ENCODE assay signal across 14 cellular contexts in genomic region chr12:94267907-94268575, GRCh38.
A peak's percentile ranks its signal among the peaks of the same experiment; 100 is the strongest.
DNase-seq lines count a peak whose midpoint lies in the region; ATAC-seq and TF ChIP-seq lines count a peak whose summit lies in the region.
"Had no signal": no experiment of that assay in that cellular context is flagged by ENCODE, and none has a peak within 500 bp of the region (broad histone marks: within the 10 kb centered on the region; RNA-seq: fewer than 3 reads in every experiment).

No MANE protein-coding gene starts in this region.

- no peaks in the 10 kb centered on the region for H4K20me1 ChIP-seq in fibroblast of lung (ENCODE audit: control insufficient read depth, extremely low read depth, insufficient read depth, low read length)

- DNase-seq in CD14-positive monocyte (ENCODE audit: low spot score) (no peak), fibroblast of lung (ENCODE audit: low read depth in 2 of 2) (peak in 1 of 2 donors; percentile 15), nucleus accumbens (lab: John Stamatoyannopoulos, UW) (no peak), ACHN (no peak), epidermal melanocyte (ENCODE audit: insufficient read length, low spot score) (no peak), colonic mucosa (no peak)
- DNase-seq: activated CD8-positive, alpha-beta memory T cell treated with anti-CD3 and anti-CD28 coated beads, Interleukin-2, amount 50 U/mL, for 48 hours; aorta; effector memory CD4-positive, alpha-beta T cell; hippocampal formation; stimulated activated CD8-positive, alpha-beta memory T cell treated with anti-CD3 and anti-CD28 coated beads, Interleukin-4, amount 100 ng/mL, for 48 hours had no signal

- no peaks in the 10 kb centered on the region for H3K27me3 ChIP-seq in fibroblast of lung (ENCODE audit: control insufficient read depth, insufficient read depth, low read length)
- no peaks in the 10 kb centered on the region for H3K27me3 ChIP-seq in colonic mucosa

- ATAC-seq in HG03460 (IDR thresholded peaks at IDR 0.05; ENCODE audit: unreplicated experiment), result peak; percentile 38

- H3K4me1 ChIP-seq in fibroblast of lung (ENCODE audit: control insufficient read depth, extremely low read depth, insufficient read depth, low read length) (peaks cover 29% of the 10 kb centered on the region), colonic mucosa (no peaks in the 10 kb centered on the region)

- H3K36me3 ChIP-seq in fibroblast of lung (ENCODE audit: control insufficient read depth, insufficient read depth, low read length), result no peaks in the 10 kb centered on the region
- H3K36me3 ChIP-seq in colonic mucosa, result no peaks in the 10 kb centered on the region

- H3K4me3 ChIP-seq in fibroblast of lung (replicated peaks in 1 of 4; ENCODE audit: control extremely low read depth in 1 of 4, insufficient read depth in 1 of 4, low read depth in 3 of 4, low read length in 4 of 4) (no peak overlapping the region), skin epidermis (no peak overlapping the region), colonic mucosa (no peak overlapping the region)

- H3K36me3 Mint-ChIP-seq in CD14-positive monocyte, result peaks cover 60 to 72% of the 10 kb centered on the region in 2 donors

- no peaks in the 10 kb centered on the region for H3K79me2 ChIP-seq in fibroblast of lung (ENCODE audit: control insufficient read depth, insufficient read depth, low read length)

- H3K27me3 Mint-ChIP-seq in CD14-positive monocyte (ENCODE audit: low read depth in 3 of 3), result no peaks in the 10 kb centered on the region

- no peak for TF ChIP-seq CTCF in CD14-positive monocyte (IDR thresholded peaks at IDR 0.05)
- TF ChIP-seq CTCF in fibroblast of lung (conservative IDR thresholded peaks at IDR 0.05 in 1 of 2, IDR thresholded peaks at IDR 0.05 in 1 of 2; ENCODE audit: low read depth in 1 of 2, low read length in 2 of 2), result no peak
- TF ChIP-seq CTCF in colonic mucosa (IDR thresholded peaks at IDR 0.05), result no peak

- no peak overlapping the region for H3K4me3 Mint-ChIP-seq in CD14-positive monocyte

- intact Hi-C loops in CD14-positive monocyte (cut with micrococcal nuclease), result loop anchor here (2.0 to 10.0 kb wide), 3 partner anchors 27 to 123 kb away; partner anchors contain the start of gene PLXNC1 (in 1 of the 2)
- intact Hi-C loops in colonic mucosa (cut with DNase I), result no loop called here

- in situ Hi-C loops in ACHN (cut with HindIII; ENCODE audit: low pct_ligation_motif_present, low pct_unique_long_range_greater_than_20kb, low sequenced_read_pairs), result no loop called here

- H3K27ac ChIP-seq in fibroblast of lung (ENCODE audit: insufficient read depth, low read length) (peak overlapping the region; percentile 61), skin epidermis (peak overlapping the region in 15 of 21 experiments; percentile 5 to 91 (median 71)), colonic mucosa (no peak overlapping the region)
- H3K27ac ChIP-seq: C4-2B had no signal

- H3K4me1 Mint-ChIP-seq in CD14-positive monocyte, result peaks cover 70% of the 10 kb centered on the region

- H2AFZ ChIP-seq in fibroblast of lung (ENCODE audit: low read length), result no peak overlapping the region

- H3K9me3 Mint-ChIP-seq in CD14-positive monocyte, result peaks cover 0 to 4% (median 0%) of the 10 kb centered on the region in 7 donors

- H3K9me3 ChIP-seq in fibroblast of lung (ENCODE audit: control insufficient read depth, insufficient read depth, low read depth, low read length) (no peaks in the 10 kb centered on the region), colonic mucosa (no peaks in the 10 kb centered on the region)

- peak overlapping the region; percentile 81 to 92 (median 88) for H3K27ac Mint-ChIP-seq in CD14-positive monocyte

- no peak overlapping the region for H3K4me2 ChIP-seq in fibroblast of lung (ENCODE audit: extremely low read depth, insufficient read depth, low read length)

- H3K9ac ChIP-seq in fibroblast of lung (ENCODE audit: insufficient read depth, low read length) (no peak overlapping the region), colonic mucosa (ENCODE audit: low read depth in 2 of 2, low read length in 2 of 2) (no peak overlapping the region)
